Comparison of ENCODE assay signal across 15 cellular contexts in genomic region chr2:140873915-140874531, GRCh38.
A peak's percentile ranks its signal among the peaks of the same experiment; 100 is the strongest.
DNase-seq lines count a peak whose midpoint lies in the region; ATAC-seq, FAIRE-seq and TF ChIP-seq lines count a peak whose summit lies in the region.
"Had no signal": no experiment of that assay in that cellular context is flagged by ENCODE, and none has a peak within 500 bp of the region (broad histone marks: within the 10 kb centered on the region; RNA-seq: fewer than 3 reads in every experiment).

No MANE protein-coding gene starts in this region.

- no peak overlapping the region for H3K9ac ChIP-seq in HepG2 (ENCODE audit: insufficient read depth, low read depth, low read length)

- in situ Hi-C loops in HepG2 (cut with HindIII; ENCODE audit: extremely low pct_ligation_motif_present, low pct_unique_long_range_greater_than_20kb), result loop anchor here (25.0 kb wide), 1 partner anchor 1087 kb away; no protein-coding TSS in a partner anchor

- intact Hi-C loops in HepG2 (cut with micrococcal nuclease; ENCODE audit: unreplicated experiment), result no loop called here
- intact Hi-C loops in right lobe of liver (cut with DNase I), result no loop called here
- intact Hi-C loops in A673 (cut with micrococcal nuclease; ENCODE audit: unreplicated experiment), result no loop called here

- TF ChIP-seq EP300 in HepG2 (IDR thresholded peaks at IDR 0.05; ENCODE audit: low read depth in 2 of 2, low read length in 2 of 2) (no peak), HepG2 (CRISPR knock-in tag; IDR thresholded peaks at IDR 0.05; ENCODE audit: borderline replicate concordance) (no peak)

- H3K27ac ChIP-seq in HepG2 (ENCODE audit: extremely low read length, insufficient read depth, low read length) (no peak overlapping the region), right lobe of liver (no peak overlapping the region), A673 (ENCODE audit: low read depth, low read length, poor library complexity, severe bottlenecking) (no peak overlapping the region)

- no peak overlapping the region for H3K4me3 ChIP-seq in HepG2 (replicated peaks in 1 of 3; ENCODE audit: insufficient read depth in 1 of 3, low read depth in 2 of 3, low read length in 3 of 3)
- no peak overlapping the region for H3K4me3 ChIP-seq in right lobe of liver
- no peak overlapping the region for H3K4me3 ChIP-seq in fibroblast of mammary gland (ENCODE audit: control insufficient read depth, low read depth, low read length)
- no peak overlapping the region for H3K4me3 ChIP-seq in A673 (ENCODE audit: low read depth, low read length, poor library complexity, severe bottlenecking)

- no peaks in the 10 kb centered on the region for H3K27me3 ChIP-seq in HepG2 (ENCODE audit: control insufficient read depth in 1 of 2, insufficient read depth in 2 of 2, low read length in 2 of 2)
- no peaks in the 10 kb centered on the region for H3K27me3 ChIP-seq in right lobe of liver
- no peaks in the 10 kb centered on the region for H3K27me3 ChIP-seq in A673 (replicated peaks; ENCODE audit: insufficient read depth, low read depth, low read length, poor library complexity)

- no peaks in the 10 kb centered on the region for H3K4me1 ChIP-seq in HepG2 (ENCODE audit: insufficient read depth, low read length)
- peaks cover 0 to 31% (median 12%) of the 10 kb centered on the region in 4 donors for H3K4me1 ChIP-seq in right lobe of liver
- H3K4me1 ChIP-seq in A673 (ENCODE audit: insufficient read depth, low read length, poor library complexity, severe bottlenecking), result no peaks in the 10 kb centered on the region

- FAIRE-seq in HepG2 (lab: Jason Lieb, UNC), result no peak
- FAIRE-seq: D721Med, GM12891 had no signal

- TF ChIP-seq POLR2A in HepG2 (IDR thresholded peaks at IDR 0.05; ENCODE audit: insufficient read depth in 1 of 2, low read depth in 2 of 2, low read length in 2 of 2) (no peak), right lobe of liver (IDR thresholded peaks at IDR 0.05) (no peak)

- no peaks in the 10 kb centered on the region for H4K20me1 ChIP-seq in HepG2 (ENCODE audit: insufficient read depth, low read length)

- TF ChIP-seq CTCF in HepG2 (CRISPR knock-in tag; IDR thresholded peaks at IDR 0.05), result no peak
- TF ChIP-seq CTCF in right lobe of liver (IDR thresholded peaks at IDR 0.05), result no peak
- TF ChIP-seq CTCF in fibroblast of mammary gland (conservative IDR thresholded peaks at IDR 0.05; ENCODE audit: control insufficient read depth, insufficient read depth, low read depth, low read length), result no peak
- TF ChIP-seq CTCF in A673 (conservative IDR thresholded peaks at IDR 0.05; ENCODE audit: low read depth, low read length), result no peak

- no peak overlapping the region for H3K4me2 ChIP-seq in HepG2 (ENCODE audit: low read depth, low read length)

- H3K36me3 ChIP-seq in HepG2 (replicated peaks in 1 of 2; ENCODE audit: control insufficient read depth in 1 of 2, insufficient read depth in 2 of 2, low read length in 2 of 2), result no peaks in the 10 kb centered on the region
- H3K36me3 ChIP-seq in right lobe of liver, result no peaks in the 10 kb centered on the region
- no peaks in the 10 kb centered on the region for H3K36me3 ChIP-seq in A673 (ENCODE audit: insufficient read depth, low read length, poor library complexity, severe bottlenecking)

- H2AFZ ChIP-seq in HepG2 (ENCODE audit: low read length), result no peak overlapping the region

- CTCF ChIA-PET in HepG2 (lab: Yijun Ruan, JAX; ENCODE audit: low intra/inter-chr PET ratio, low total read pairs), result no interaction called here
- CTCF ChIA-PET in A673 (lab: Charles Lee), result no interaction called here

- H3K9me3 ChIP-seq in HepG2 (ENCODE audit: low read length) (peaks cover 47% of the 10 kb centered on the region), right lobe of liver (no peaks in the 10 kb centered on the region), A673 (ENCODE audit: low read depth, low read length, poor library complexity, severe bottlenecking) (peaks cover 29% of the 10 kb centered on the region)

- TF ChIP-seq RAD21 in HepG2 (CRISPR knock-in tag; IDR thresholded peaks at IDR 0.05), result no peak

- BruUV-seq in HepG2 (replicated peaks; lab: Mats Ljungman, UMichigan) (no TSS peak), A673 (replicated peaks; lab: Mats Ljungman, UMichigan) (no TSS peak)

- H3K79me2 ChIP-seq in HepG2 (ENCODE audit: insufficient read depth, low read length), result no peaks in the 10 kb centered on the region

- ATAC-seq in HepG2 (no peak), right lobe of liver (no peak)
- ATAC-seq: CD8-positive, alpha-beta T cell had no signal

- POLR2A ChIA-PET in HepG2 (lab: Yijun Ruan, JAX) (no interaction called here), A673 (lab: Charles Lee; ENCODE audit: low non-redundant PET) (no interaction called here)

- DNase-seq in HepG2 (ENCODE audit: low spot score) (no peak), right lobe of liver (no peak), NCI-H69 (lab: John Stamatoyannopoulos, UW) (peak; percentile 12), fibroblast of mammary gland (ENCODE audit: low read depth) (peak; percentile 10), A673 (ENCODE audit: low spot score) (no peak), amniotic stem cell (lab: John Stamatoyannopoulos, UW) (no peak), NCI-H774 (lab: John Stamatoyannopoulos, UW) (no peak)
- DNase-seq: CD8-positive, alpha-beta T cell; COR-L47; DMS79; GOT3; HCEC 1CT; KG1 had no signal

TF ChIP-seq in HepG2, 621 proteins besides CTCF, POLR2A, EP300 and RAD21:
- peak; percentile 47 for TF ChIP-seq ZFP36 (IDR thresholded peaks at IDR 0.05; ENCODE audit: borderline replicate concordance, low read depth, low read length, partially characterized antibody)
- no peak for TF ChIP-seq MLLT10 (CRISPR knock-in tag; IDR thresholded peaks at IDR 0.05)

Comparison
In these comparisons a context has a peak if more than half of its experiments do, and no peak if none do; other contexts are left out.
1. DNase-seq: peak in NCI-H69 (single experiment) and fibroblast of mammary gland (single experiment); none in HepG2 (single experiment), right lobe of liver (0 of 3), A673 (single experiment), amniotic stem cell (single experiment) and NCI-H774 (single experiment).